Comparison of ENCODE assay signal across 11 cellular contexts in genomic region chr21:34204481-34205439, GRCh38.
A peak's percentile ranks its signal among the peaks of the same experiment; 100 is the strongest.
DNase-seq lines count a peak whose midpoint lies in the region; ATAC-seq and TF ChIP-seq lines count a peak whose summit lies in the region.
"Had no signal": no experiment of that assay in that cellular context is flagged by ENCODE, and none has a peak within 500 bp of the region (broad histone marks: within the 10 kb centered on the region; RNA-seq: fewer than 3 reads in every experiment).

No MANE protein-coding gene starts in this region.

- peak overlapping the region; percentile 40 to 85 for H3K4ac ChIP-seq in mesenchymal stem cell (ENCODE audit: low read depth in 1 of 2, low read length in 2 of 2)

- H3K9me3 ChIP-seq in A673 (ENCODE audit: low read depth, low read length, poor library complexity, severe bottlenecking) (no peaks in the 10 kb centered on the region), mesenchymal stem cell (ENCODE audit: control insufficient read depth, low read length) (no peaks in the 10 kb centered on the region)
- H3K9me3 ChIP-seq: colonic mucosa had no signal

- no peak overlapping the region for H3K9ac ChIP-seq in mesenchymal stem cell (ENCODE audit: low read length)

- peak overlapping the region; percentile 27 for H4K8ac ChIP-seq in mesenchymal stem cell (ENCODE audit: low read length)

- H3K4me2 ChIP-seq in mesenchymal stem cell (ENCODE audit: low read length, poor library complexity, severe bottlenecking) = no peak overlapping the region

- no peak overlapping the region for H3K14ac ChIP-seq in mesenchymal stem cell (ENCODE audit: low read length in 2 of 2)

- H2BK15ac ChIP-seq in mesenchymal stem cell (ENCODE audit: low read depth, poor library complexity, severe bottlenecking) = no peak overlapping the region

- H4K91ac ChIP-seq in mesenchymal stem cell (ENCODE audit: low read length) = peak overlapping the region; percentile 70

- H3K27me3 ChIP-seq in A673 (replicated peaks; ENCODE audit: insufficient read depth, low read depth, low read length, poor library complexity) (no peaks in the 10 kb centered on the region), HL-60 (ENCODE audit: insufficient read depth, poor library complexity, severe bottlenecking) (no peaks in the 10 kb centered on the region), mesenchymal stem cell (ENCODE audit: control insufficient read depth in 1 of 2, insufficient read depth in 1 of 2, low read length in 2 of 2) (no peaks in the 10 kb centered on the region)
- H3K27me3 ChIP-seq: colonic mucosa had no signal

- peak overlapping the region; percentile 7 for H2AK5ac ChIP-seq in mesenchymal stem cell (ENCODE audit: low read length, severe bottlenecking)

- TF ChIP-seq CTCF in A673 (conservative IDR thresholded peaks at IDR 0.05; ENCODE audit: low read depth, low read length) = no peak
- TF ChIP-seq CTCF in HL-60 (IDR thresholded peaks at IDR 0.05; ENCODE audit: insufficient read depth, low read length) = no peak

- intact Hi-C loops in A673 (cut with micrococcal nuclease; ENCODE audit: unreplicated experiment) = no loop called here

- H3K4me3 ChIP-seq in A673 (ENCODE audit: low read depth, low read length, poor library complexity, severe bottlenecking) (no peak overlapping the region), HL-60 (replicated peaks; ENCODE audit: insufficient read depth, low read length) (no peak overlapping the region), mesenchymal stem cell (ENCODE audit: insufficient read depth in 1 of 2, low read depth in 1 of 2, low read length in 2 of 2) (no peak overlapping the region)
- H3K4me3 ChIP-seq: colonic mucosa had no signal

- H3K79me1 ChIP-seq in mesenchymal stem cell (replicated peaks; ENCODE audit: low read length, poor library complexity, severe bottlenecking) = peaks cover 1% of the 10 kb centered on the region

- no peak for ATAC-seq in SK-N-SH treated with all-trans-retinoic acid at 6 μM for 48 hours
- ATAC-seq in HG03469 (IDR thresholded peaks at IDR 0.05; ENCODE audit: unreplicated experiment) = no peak
- no peak for ATAC-seq in HG03196 (IDR thresholded peaks at IDR 0.05; ENCODE audit: unreplicated experiment)

- CTCF ChIA-PET in A673 (lab: Charles Lee) = no interaction called here

- H3K36me3 ChIP-seq in A673 (ENCODE audit: insufficient read depth, low read length, poor library complexity, severe bottlenecking) (no peaks in the 10 kb centered on the region), mesenchymal stem cell (ENCODE audit: control insufficient read depth in 1 of 2, insufficient read depth in 2 of 2, low read depth in 1 of 2, low read length in 2 of 2) (no peaks in the 10 kb centered on the region)
- H3K36me3 ChIP-seq: colonic mucosa had no signal

- no peak overlapping the region for H2BK5ac ChIP-seq in mesenchymal stem cell (ENCODE audit: low read depth, low read length, poor library complexity, severe bottlenecking)

- peaks cover 33% of the 10 kb centered on the region for H3K4me1 ChIP-seq in A673 (ENCODE audit: insufficient read depth, low read length, poor library complexity, severe bottlenecking)
- H3K4me1 ChIP-seq in mesenchymal stem cell (ENCODE audit: control insufficient read depth, insufficient read depth, low read depth, low read length) = peaks cover 32% of the 10 kb centered on the region
- H3K4me1 ChIP-seq: colonic mucosa had no signal

- BruUV-seq in A673 (replicated peaks; lab: Mats Ljungman, UMichigan) = no TSS peak

- H3K27ac ChIP-seq in A673 (ENCODE audit: low read depth, low read length, poor library complexity, severe bottlenecking) (peak overlapping the region; percentile 17), HL-60 (replicated peaks) (peak overlapping the region; percentile 87), mesenchymal stem cell (ENCODE audit: low read length, poor library complexity, severe bottlenecking) (peak overlapping the region; percentile 69)
- H3K27ac ChIP-seq: colonic mucosa had no signal

- peak overlapping the region; percentile 84 to 85 for H2BK12ac ChIP-seq in mesenchymal stem cell (ENCODE audit: low read length in 2 of 2)

- DNase-seq in A673 (ENCODE audit: low spot score) (no peak), HL-60 (ENCODE audit: low read depth in 1 of 2, low spot score in 1 of 2) (no peak), mesenchymal stem cell (no peak), NOMO-1 (lab: John Stamatoyannopoulos, UW; ENCODE audit: unreplicated experiment in 2 of 2) (no peak), NCI-H2029 treated with DMSO at 0.1 percent for 48 hours (lab: John Stamatoyannopoulos, UW) (no peak)
- DNase-seq: activated T-cell treated with anti-CD3 and anti-CD28 coated beads for 4 hours; NK-92 treated with Interleukin-12 subunit alpha and Interleukin-12 subunit beta, amount 100 ng/mL, for 24 hours had no signal

- H2AFZ ChIP-seq in mesenchymal stem cell (ENCODE audit: low read depth, low read length) = no peak overlapping the region

- POLR2A ChIA-PET in A673 (lab: Charles Lee; ENCODE audit: low non-redundant PET) = no interaction called here

- 78% methylated on average over 11 of the region's 13 CpGs for WGBS in mesenchymal stem cell

- no peak overlapping the region for H3K23ac ChIP-seq in mesenchymal stem cell (ENCODE audit: low read length in 2 of 2)

- H3K18ac ChIP-seq in mesenchymal stem cell (ENCODE audit: low read depth in 1 of 2, low read length in 2 of 2) = peak overlapping the region; percentile 14 to 77

- no peak overlapping the region for H2BK120ac ChIP-seq in mesenchymal stem cell (ENCODE audit: low read depth, low read length)

TF ChIP-seq in SK-N-SH treated with all-trans-retinoic acid at 6 μM for 48 hours, 23 proteins besides CTCF, POLR2A, EP300 and RAD21:
- TF ChIP-seq TCF4 (CRISPR knock-in tag; IDR thresholded peaks at IDR 0.05; ENCODE audit: borderline replicate concordance) (peak; percentile 37; the same call in 1 of the 2 replicates), GLIS3 (CRISPR knock-in tag; IDR thresholded peaks at IDR 0.05) (no peak)

Comparison
In these comparisons a context has a peak if more than half of its experiments do, and no peak if none do; other contexts are left out.
1. H3K27ac ChIP-seq: peak in every context shown above with its lines; median percentile 87 in HL-60; 69 in mesenchymal stem cell; 17 in A673.